Comparison of ENCODE assay signal across 22 cellular contexts in the genomic region with DNA sequence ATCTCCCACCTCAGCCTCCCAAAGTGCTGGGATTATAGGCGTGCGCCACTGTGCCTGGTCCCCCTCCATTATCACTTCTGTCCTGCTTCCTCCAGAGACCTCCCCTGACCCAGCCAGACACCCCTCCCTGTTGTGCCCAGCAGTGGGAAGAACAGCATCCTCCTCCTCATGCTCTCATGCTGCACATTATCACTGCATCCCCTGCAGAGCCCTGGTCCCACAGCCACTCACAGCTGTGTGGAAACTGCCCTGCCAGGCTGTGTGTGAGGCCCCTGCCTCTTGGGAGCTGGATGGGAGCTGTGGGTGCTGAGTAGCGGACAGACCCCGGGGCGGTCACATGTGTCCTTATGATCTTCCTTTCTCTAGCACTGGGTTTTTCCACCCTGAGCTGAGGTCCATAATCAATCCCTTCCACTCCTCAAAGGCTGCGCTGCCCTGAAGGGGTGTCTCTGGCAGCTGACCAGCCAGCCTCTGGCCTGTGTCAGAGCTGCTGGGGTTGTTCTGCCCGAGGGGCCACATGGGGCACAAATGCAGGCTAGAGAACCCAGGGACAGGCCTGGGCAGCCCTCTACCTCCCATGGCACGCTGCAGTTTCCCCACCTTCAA. TPM values are rescaled to one million over a fixed set of nuclear protein-coding genes. Genes with fewer than 3 reads are reported as not detected.
DNase-seq lines count a peak whose midpoint lies in the region; ATAC-seq, FAIRE-seq and TF ChIP-seq lines count a peak whose summit lies in the region.
"Had no signal": no experiment of that assay in that cellular context is flagged by ENCODE, and none has a peak within 500 bp of the region (broad histone marks: within the 10 kb centered on the region; RNA-seq: fewer than 3 reads in every experiment).

No MANE protein-coding gene starts in this region.

- H3K4me3 Mint-ChIP-seq in CD4-positive, alpha-beta memory T cell: no peak overlapping the region
- no peak overlapping the region for H3K4me3 Mint-ChIP-seq in WTC11
- H3K4me3 Mint-ChIP-seq: activated CD4-positive, alpha-beta memory T cell treated with anti-CD3 and anti-CD28 coated beads for 36 hours; activated naive CD4-positive, alpha-beta T cell treated with anti-CD3 and anti-CD28 coated beads for 36 hours; H9; naive thymus-derived CD8-positive, alpha-beta T cell; T-helper 2 cell treated with Interferon-gamma antibody and Interleukin-4, amounts not matched to agents 5 μg/mL and 100 μg/mL, for 36 hours had no signal

- H2BK5ac ChIP-seq in mesendoderm (ENCODE audit: low read length): no peak overlapping the region

- TF ChIP-seq RAD21 in HepG2 (CRISPR knock-in tag; IDR thresholded peaks at IDR 0.05): no peak

- in situ Hi-C loops in HepG2 (cut with HindIII; ENCODE audit: extremely low pct_ligation_motif_present, low pct_unique_long_range_greater_than_20kb): no loop called here

- H4K5ac ChIP-seq in mesendoderm (ENCODE audit: low read length): no peak overlapping the region

- intact Hi-C loops in CD4-positive, alpha-beta memory T cell (cut with micrococcal nuclease): no loop called here
- intact Hi-C loops in esophagus muscularis mucosa (cut with DNase I) (no loop called here), sigmoid colon (cut with DNase I) (no loop called here), esophagus squamous epithelium (cut with DNase I) (no loop called here), HepG2 (cut with micrococcal nuclease; ENCODE audit: unreplicated experiment) (loop anchor here (5.0 kb wide), 1 partner anchor 47 kb away; no protein-coding TSS in a partner anchor)

- no peak overlapping the region for H3K4ac ChIP-seq in mesendoderm (ENCODE audit: low read depth, low read length)

- BruUV-seq in HepG2 (replicated peaks; lab: Mats Ljungman, UMichigan): no TSS peak

- H3K4me1 Mint-ChIP-seq in CD4-positive, alpha-beta memory T cell: peaks cover 6 to 21% (median 10%) of the 10 kb centered on the region in 4 donors
- peaks cover 22% of the 10 kb centered on the region for H3K4me1 Mint-ChIP-seq in WTC11

- no peak for TF ChIP-seq EP300 in esophagus muscularis mucosa (IDR thresholded peaks at IDR 0.05)
- no peak for TF ChIP-seq EP300 in sigmoid colon (IDR thresholded peaks at IDR 0.05)
- no peak for TF ChIP-seq EP300 in HepG2 (IDR thresholded peaks at IDR 0.05; ENCODE audit: low read depth in 2 of 2, low read length in 2 of 2)
- TF ChIP-seq EP300 in HepG2 (CRISPR knock-in tag; IDR thresholded peaks at IDR 0.05; ENCODE audit: borderline replicate concordance): no peak

- no peaks in the 10 kb centered on the region for H3K36me3 ChIP-seq in CD4-positive, alpha-beta memory T cell (ENCODE audit: insufficient read depth, low read length)
- peaks cover 0 to 13% (median 5%) of the 10 kb centered on the region in 4 donors for H3K36me3 ChIP-seq in esophagus muscularis mucosa
- no peaks in the 10 kb centered on the region for H3K36me3 ChIP-seq in sigmoid colon
- peaks cover 0 to 15% (median 0%) of the 10 kb centered on the region in 3 donors for H3K36me3 ChIP-seq in esophagus squamous epithelium
- H3K36me3 ChIP-seq in HepG2 (replicated peaks in 1 of 2; ENCODE audit: control insufficient read depth in 1 of 2, insufficient read depth in 2 of 2, low read length in 2 of 2): 0 out of 5 replicates have a peak, but pooled peaks cover 0 to 5% of the 10 kb centered on the region in 2 experiments
- no peaks in the 10 kb centered on the region for H3K36me3 ChIP-seq in mesendoderm (ENCODE audit: control insufficient read depth, insufficient read depth, low read length)

- ATAC-seq in WTC11 (no peak), HepG2 (no peak), GM19035 (IDR thresholded peaks at IDR 0.05; ENCODE audit: unreplicated experiment) (no peak)
- ATAC-seq: naive thymus-derived CD8-positive, alpha-beta T cell; Panc1 had no signal

- no peaks in the 10 kb centered on the region for H3K9me3 Mint-ChIP-seq in CD4-positive, alpha-beta memory T cell
- H3K9me3 Mint-ChIP-seq in WTC11: no peaks in the 10 kb centered on the region
- H3K9me3 Mint-ChIP-seq: activated CD4-positive, alpha-beta memory T cell treated with anti-CD3 and anti-CD28 coated beads for 36 hours; activated naive CD4-positive, alpha-beta T cell treated with anti-CD3 and anti-CD28 coated beads for 36 hours; naive thymus-derived CD8-positive, alpha-beta T cell; T-helper 2 cell treated with Interferon-gamma antibody and Interleukin-4, amounts not matched to agents 5 μg/mL and 100 μg/mL, for 36 hours had no signal

- TF ChIP-seq POLR2A in esophagus muscularis mucosa (IDR thresholded peaks at IDR 0.05; ENCODE audit: low read depth) (no peak), sigmoid colon (IDR thresholded peaks at IDR 0.05) (no peak), esophagus squamous epithelium (IDR thresholded peaks at IDR 0.05) (no peak), HepG2 (IDR thresholded peaks at IDR 0.05; ENCODE audit: insufficient read depth in 1 of 2, low read depth in 2 of 2, low read length in 2 of 2) (no peak)

- H3K79me2 ChIP-seq in HepG2 (ENCODE audit: insufficient read depth, low read length): peaks cover 10% of the 10 kb centered on the region
- no peaks in the 10 kb centered on the region for H3K79me2 ChIP-seq in mesendoderm (ENCODE audit: control insufficient read depth, insufficient read depth, low read length)

- H3K4me3 ChIP-seq in CD4-positive, alpha-beta memory T cell (ENCODE audit: low read length in 2 of 2): no peak overlapping the region
- H3K4me3 ChIP-seq in esophagus muscularis mucosa (no peak overlapping the region), sigmoid colon (no peak overlapping the region), esophagus squamous epithelium (no peak overlapping the region), HepG2 (replicated peaks in 1 of 3; ENCODE audit: insufficient read depth in 1 of 3, low read depth in 2 of 3, low read length in 3 of 3) (no peak overlapping the region), mesendoderm (ENCODE audit: low read length) (no peak overlapping the region)
- H3K4me3 ChIP-seq: hepatocyte, upper lobe of left lung had no signal

- H3K36me3 Mint-ChIP-seq in CD4-positive, alpha-beta memory T cell: peaks cover 1 to 12% of the 10 kb centered on the region in 2 donors
- H3K36me3 Mint-ChIP-seq in WTC11: no peaks in the 10 kb centered on the region
- H3K36me3 Mint-ChIP-seq: activated CD4-positive, alpha-beta memory T cell treated with anti-CD3 and anti-CD28 coated beads for 36 hours had no signal

- no peak overlapping the region for H2BK120ac ChIP-seq in mesendoderm (ENCODE audit: low read depth, low read length)

- H3K27me3 ChIP-seq in CD4-positive, alpha-beta memory T cell (ENCODE audit: insufficient read depth, low read length): no peaks in the 10 kb centered on the region
- H3K27me3 ChIP-seq in esophagus muscularis mucosa: no peaks in the 10 kb centered on the region
- H3K27me3 ChIP-seq in sigmoid colon: no peaks in the 10 kb centered on the region
- H3K27me3 ChIP-seq in esophagus squamous epithelium: no peaks in the 10 kb centered on the region
- H3K27me3 ChIP-seq in HepG2 (ENCODE audit: control insufficient read depth in 1 of 2, insufficient read depth in 2 of 2, low read length in 2 of 2): no peaks in the 10 kb centered on the region
- H3K27me3 ChIP-seq in mesendoderm (ENCODE audit: insufficient read depth, low read length, poor library complexity): no peaks in the 10 kb centered on the region
- H3K27me3 ChIP-seq: hepatocyte, upper lobe of left lung had no signal

- no peak overlapping the region for H3K9ac ChIP-seq in HepG2 (ENCODE audit: insufficient read depth, low read depth, low read length)
- H3K9ac ChIP-seq in mesendoderm (ENCODE audit: low read length): no peak overlapping the region
- H3K9ac ChIP-seq: parathyroid adenoma had no signal

- no peak overlapping the region for H3K56ac ChIP-seq in mesendoderm (ENCODE audit: low read length)

- DNase-seq in CD4-positive, alpha-beta memory T cell: no peak
- no peak for DNase-seq in WTC11 (ENCODE audit: low spot score)
- DNase-seq in esophagus muscularis mucosa (ENCODE audit: extremely low spot score): no peak
- no peak for DNase-seq in sigmoid colon
- DNase-seq in esophagus squamous epithelium (lab: John Stamatoyannopoulos, UW): no peak
- DNase-seq in HepG2 (ENCODE audit: low spot score): no peak
- DNase-seq in mesendoderm: no peak
- DNase-seq: activated CD4-positive, alpha-beta memory T cell treated with anti-CD3 and anti-CD28 coated beads for 36 hours; activated naive CD4-positive, alpha-beta T cell treated with anti-CD3 and anti-CD28 coated beads for 36 hours; DND-41; NCI-H1092 treated with DMSO at 0.1 percent for 48 hours; stimulated activated naive CD4-positive, alpha-beta T cell had no signal

- no peak for FAIRE-seq in HepG2 (lab: Jason Lieb, UNC)
- FAIRE-seq: colon, keratinocyte had no signal

- H4K8ac ChIP-seq in mesendoderm (ENCODE audit: low read depth, low read length): no peak overlapping the region

- H3K4me2 ChIP-seq in HepG2 (ENCODE audit: low read depth, low read length) (no peak overlapping the region), mesendoderm (ENCODE audit: low read length) (no peak overlapping the region)
- H3K4me2 ChIP-seq: hepatocyte had no signal

- no peaks in the 10 kb centered on the region for H3K4me1 ChIP-seq in CD4-positive, alpha-beta memory T cell (ENCODE audit: insufficient read depth, low read length)
- H3K4me1 ChIP-seq in esophagus muscularis mucosa (peaks cover 42 to 50% (median 45%) of the 10 kb centered on the region in 4 donors), sigmoid colon (no peaks in the 10 kb centered on the region), esophagus squamous epithelium (peaks cover 15 to 53% (median 27%) of the 10 kb centered on the region in 3 donors), HepG2 (ENCODE audit: insufficient read depth, low read length) (peaks cover 54% of the 10 kb centered on the region), mesendoderm (ENCODE audit: control insufficient read depth, low read depth, low read length) (no peaks in the 10 kb centered on the region)

- no peaks in the 10 kb centered on the region for H3K9me3 ChIP-seq in CD4-positive, alpha-beta memory T cell (ENCODE audit: control insufficient read depth in 1 of 2, low read length in 2 of 2)
- H3K9me3 ChIP-seq in esophagus muscularis mucosa: no peaks in the 10 kb centered on the region
- H3K9me3 ChIP-seq in sigmoid colon: no peaks in the 10 kb centered on the region
- H3K9me3 ChIP-seq in esophagus squamous epithelium: no peaks in the 10 kb centered on the region
- H3K9me3 ChIP-seq in HepG2 (ENCODE audit: low read length): no peaks in the 10 kb centered on the region
- H3K9me3 ChIP-seq: upper lobe of left lung had no signal

- TF ChIP-seq CTCF in WTC11 (IDR thresholded peaks at IDR 0.05) (no peak), esophagus muscularis mucosa (IDR thresholded peaks at IDR 0.05) (no peak), sigmoid colon (IDR thresholded peaks at IDR 0.05) (no peak), esophagus squamous epithelium (IDR thresholded peaks at IDR 0.05) (no peak), HepG2 (CRISPR knock-in tag; IDR thresholded peaks at IDR 0.05) (no peak)

- no peak overlapping the region for H3K23ac ChIP-seq in mesendoderm (ENCODE audit: low read length)

- peak overlapping the region in 4 of 7 donors; percentile 12 to 61 (median 44) for H3K27ac Mint-ChIP-seq in CD4-positive, alpha-beta memory T cell
- H3K27ac Mint-ChIP-seq in WTC11: peak overlapping the region; percentile 53; the same call in 1 of the 2 replicates
- H3K27ac Mint-ChIP-seq: activated CD4-positive, alpha-beta memory T cell treated with anti-CD3 and anti-CD28 coated beads for 36 hours; activated naive CD4-positive, alpha-beta T cell treated with anti-CD3 and anti-CD28 coated beads for 36 hours; H9; T-helper 2 cell treated with Interferon-gamma antibody and Interleukin-4, amounts not matched to agents 5 μg/mL and 100 μg/mL, for 36 hours had no signal

- peaks cover 8% of the 10 kb centered on the region; the same call in 1 of the 2 replicates for H4K20me1 ChIP-seq in HepG2 (ENCODE audit: insufficient read depth, low read length)

- POLR2A ChIA-PET in CD4-positive, alpha-beta memory T cell (lab: Charles Lee; ENCODE audit: partially characterized antibody): interaction anchor here (1.3 kb wide), 1 partner anchor 27 kb away, joined by 3 read pairs; no protein-coding TSS in a partner anchor
- POLR2A ChIA-PET in WTC11 (lab: Charles Lee): no interaction called here
- POLR2A ChIA-PET in HepG2 (lab: Yijun Ruan, JAX): no interaction called here

- CTCF ChIA-PET in CD4-positive, alpha-beta memory T cell (lab: Charles Lee; ENCODE audit: partially characterized antibody): interaction anchor here (1.0 kb wide), 1 partner anchor 15 kb away, joined by 3 read pairs; no protein-coding TSS in a partner anchor
- CTCF ChIA-PET in WTC11 (lab: Charles Lee) (interaction anchor here (0.7 to 4.2 kb wide), 4 partner anchors 10 to 51 kb away, joined by 3 to 19 read pairs (median 4); partner anchors contain the start of gene HIP1R), HepG2 (lab: Yijun Ruan, JAX; ENCODE audit: low intra/inter-chr PET ratio, low total read pairs) (no interaction called here)

- H2AFZ ChIP-seq in HepG2 (ENCODE audit: low read length): no peak overlapping the region
- H2AFZ ChIP-seq: hepatocyte, parathyroid adenoma had no signal

- H3K27me3 Mint-ChIP-seq in CD4-positive, alpha-beta memory T cell: no peaks in the 10 kb centered on the region
- H3K27me3 Mint-ChIP-seq in WTC11 (ENCODE audit: low read depth): peaks cover under 1% of the 10 kb centered on the region
- H3K27me3 Mint-ChIP-seq: activated CD4-positive, alpha-beta memory T cell treated with anti-CD3 and anti-CD28 coated beads for 36 hours; naive thymus-derived CD8-positive, alpha-beta T cell had no signal

- H3K79me1 ChIP-seq in mesendoderm (ENCODE audit: low read length): no peaks in the 10 kb centered on the region

- no peak overlapping the region for H3K18ac ChIP-seq in mesendoderm (ENCODE audit: low read length)

- no peak overlapping the region for H3K27ac ChIP-seq in CD4-positive, alpha-beta memory T cell (ENCODE audit: low read depth, low read length)
- peak overlapping the region in 3 of 4 donors; percentile 13 to 25 (median 22) for H3K27ac ChIP-seq in esophagus muscularis mucosa (replicated peaks in 1 of 4)
- H3K27ac ChIP-seq in sigmoid colon: peak overlapping the region in 3 of 4 donors; percentile 4 to 45 (median 17)
- peak overlapping the region in 1 of 4 donors; percentile 44 for H3K27ac ChIP-seq in esophagus squamous epithelium
- no peak overlapping the region for H3K27ac ChIP-seq in HepG2 (ENCODE audit: extremely low read length, insufficient read depth, low read length)
- no peak overlapping the region for H3K27ac ChIP-seq in mesendoderm (ENCODE audit: low read depth, low read length)
- H3K27ac ChIP-seq: hepatocyte, parathyroid adenoma, upper lobe of left lung had no signal

- H2BK15ac ChIP-seq in mesendoderm (replicated peaks; ENCODE audit: low read depth): no peak overlapping the region

- WGBS in esophagus muscularis mucosa: 91% methylated on average over 8 of the region's 8 CpGs
- 93 to 96% methylated on average over 8 of the region's 8 CpGs for WGBS in sigmoid colon, 2 donors
- WGBS in esophagus squamous epithelium, 2 donors: 85 to 100% methylated on average over 3 to 7 of the region's 8 CpGs
- 86% methylated on average over 5 of the region's 8 CpGs for WGBS in HepG2 (ENCODE audit: low lambda C conversion rate)
- no CpG with 5 or more reads among the region's 8 CpGs for WGBS in mesendoderm (ENCODE audit: extremely low coverage, insufficient coverage, low lambda C conversion rate)

- H2AK5ac ChIP-seq in mesendoderm (ENCODE audit: low read length): no peak overlapping the region

RNA-seq across cellular contexts. Expression of gene HIP1R, which starts 9.2 kb away (rescaled TPM):
- total RNA-seq in CD4-positive, alpha-beta memory T cell: 10 to 100 TPM; 87.7 to 88.3 TPM
- polyA plus RNA-seq in CD4-positive, alpha-beta memory T cell: 10 to 100 TPM in 1 of 2 donors, 1 to 10 TPM in 1; 4.5 to 11.2 TPM
- total RNA-seq in WTC11 (2021): 22.8 to 45.2 TPM (median 26.8 TPM) in 3 replicates
- 10 to 100 TPM; 13.3 to 38.3 (median 23.7) TPM for total RNA-seq in esophagus muscularis mucosa
- 10 to 100 TPM in 1 of 4 donors, 1 to 10 TPM in 3; 4.2 to 15.2 (median 5.5) TPM for total RNA-seq in sigmoid colon
- 10 to 100 TPM; 21.5 to 77.4 (median 24.6) TPM for polyA plus RNA-seq in sigmoid colon
- 10 to 100 TPM; 27.3 to 46.3 (median 44.8) TPM for total RNA-seq in esophagus squamous epithelium
- 8.2 and 18.4 TPM in 2 replicates for total RNA-seq in HepG2 (2016; rRNA removed; fragmentation: Illumina TruSeq; extraction: Trizol)
- total RNA-seq in HepG2 (2016; cell fraction: cytosol; rRNA removed; fragmentation: Illumina TruSeq; extraction: Trizol; ENCODE audit: low read depth): 2.2 and 2.5 TPM in 2 replicates
- total RNA-seq in HepG2 (2016; cell fraction: insoluble cytoplasmic fraction; rRNA removed; fragmentation: Illumina TruSeq; extraction: Trizol): 6.5 and 17.6 TPM in 2 replicates
- 4.3 and 5.1 TPM in 2 replicates for total RNA-seq in HepG2 (2016; cell fraction: membrane; rRNA removed; fragmentation: Illumina TruSeq; extraction: Trizol)
- total RNA-seq in HepG2 (2016; cell fraction: nucleus; rRNA removed; fragmentation: Illumina TruSeq; extraction: Trizol): 19.5 and 20.1 TPM in 2 replicates
- 25.5 and 36.0 TPM in 2 replicates for polyA plus RNA-seq in HepG2 (2011; rRNA removed)
- polyA plus RNA-seq in HepG2 (2011; cell fraction: cytosol; rRNA removed): 5.2 and 9.3 TPM in 2 replicates
- 174 and 222 TPM in 2 replicates for polyA plus RNA-seq in HepG2 (2011; cell fraction: nucleus; rRNA removed)
- polyA plus RNA-seq in HepG2 (2012): 10.1 and 13.1 TPM in 2 replicates
- polyA plus RNA-seq in HepG2 (2016; cell fraction: cytosol; fragmentation: Illumina TruSeq; extraction: Trizol; ENCODE audit: low read depth): 0.78 and 1.1 TPM in 2 replicates
- polyA plus RNA-seq in HepG2 (2016; cell fraction: insoluble cytoplasmic fraction; fragmentation: Illumina TruSeq; extraction: Trizol; ENCODE audit: low read depth): 6.1 and 6.5 TPM in 2 replicates
- polyA plus RNA-seq in HepG2 (2016; cell fraction: membrane; fragmentation: Illumina TruSeq; extraction: Trizol; ENCODE audit: low read depth): 2.0 and 2.2 TPM in 2 replicates
- polyA plus RNA-seq in HepG2 (2016; cell fraction: nucleus; fragmentation: Illumina TruSeq; extraction: Trizol; ENCODE audit: insufficient read depth, low read depth): 42.8 and 47.4 TPM in 2 replicates
- 51.3 and 57.2 TPM in 2 replicates for polyA minus RNA-seq in HepG2 (2011; rRNA and poly(A)+ RNA removed; ENCODE audit: low replicate concordance)
- 5.3 and 6.5 TPM in 2 replicates for polyA minus RNA-seq in HepG2 (2011; cell fraction: cytosol; rRNA and poly(A)+ RNA removed)
- 28.3 and 30.6 TPM in 2 replicates for polyA minus RNA-seq in HepG2 (2011; cell fraction: nucleus; rRNA and poly(A)+ RNA removed)
- 4.4 TPM for polyA plus RNA-seq in mesendoderm (2013, experiment 1 of 2)
- polyA plus RNA-seq in mesendoderm (2013, experiment 2 of 2): 4.5 TPM

RNA-seq across cellular contexts. Expression of gene VPS37B, which starts 51.5 kb away (rescaled TPM):
- 10 to 100 TPM; 22.8 to 23.7 TPM for total RNA-seq in CD4-positive, alpha-beta memory T cell
- polyA plus RNA-seq in CD4-positive, alpha-beta memory T cell: 10 to 100 TPM; 18.8 to 21.6 TPM
- 10.4 to 18.1 TPM (median 11.4 TPM) in 3 replicates for total RNA-seq in WTC11 (2021)
- total RNA-seq in esophagus muscularis mucosa: 10 to 100 TPM; 21.2 to 52.4 (median 38.1) TPM
- 10 to 100 TPM in 3 of 4 donors, 1 to 10 TPM in 1; 8.6 to 17.2 (median 15.3) TPM for total RNA-seq in sigmoid colon
- polyA plus RNA-seq in sigmoid colon: 10 to 100 TPM; 53.2 to 64.7 (median 54.1) TPM
- total RNA-seq in esophagus squamous epithelium: 10 to 100 TPM; 41.1 to 85.7 (median 69.5) TPM
- 5.3 TPM in 2 replicates for total RNA-seq in HepG2 (2016; rRNA removed; fragmentation: Illumina TruSeq; extraction: Trizol)
- total RNA-seq in HepG2 (2016; cell fraction: cytosol; rRNA removed; fragmentation: Illumina TruSeq; extraction: Trizol; ENCODE audit: low read depth): 1.5 and 1.6 TPM in 2 replicates
- total RNA-seq in HepG2 (2016; cell fraction: insoluble cytoplasmic fraction; rRNA removed; fragmentation: Illumina TruSeq; extraction: Trizol): 4.0 and 5.3 TPM in 2 replicates
- 5.1 and 5.2 TPM in 2 replicates for total RNA-seq in HepG2 (2016; cell fraction: membrane; rRNA removed; fragmentation: Illumina TruSeq; extraction: Trizol)
- total RNA-seq in HepG2 (2016; cell fraction: nucleus; rRNA removed; fragmentation: Illumina TruSeq; extraction: Trizol): 3.6 and 4.5 TPM in 2 replicates
- polyA plus RNA-seq in HepG2 (2011; rRNA removed): 4.6 and 4.8 TPM in 2 replicates
- polyA plus RNA-seq in HepG2 (2011; cell fraction: cytosol; rRNA removed): 7.4 and 7.7 TPM in 2 replicates
- polyA plus RNA-seq in HepG2 (2011; cell fraction: nucleus; rRNA removed): 7.8 and 10.1 TPM in 2 replicates
- polyA plus RNA-seq in HepG2 (2012): 4.7 and 5.8 TPM in 2 replicates
- 1.9 and 2.0 TPM in 2 replicates for polyA plus RNA-seq in HepG2 (2016; cell fraction: cytosol; fragmentation: Illumina TruSeq; extraction: Trizol; ENCODE audit: low read depth)
- polyA plus RNA-seq in HepG2 (2016; cell fraction: insoluble cytoplasmic fraction; fragmentation: Illumina TruSeq; extraction: Trizol; ENCODE audit: low read depth): 6.9 and 8.5 TPM in 2 replicates
- polyA plus RNA-seq in HepG2 (2016; cell fraction: membrane; fragmentation: Illumina TruSeq; extraction: Trizol; ENCODE audit: low read depth): 4.4 and 4.6 TPM in 2 replicates
- polyA plus RNA-seq in HepG2 (2016; cell fraction: nucleus; fragmentation: Illumina TruSeq; extraction: Trizol; ENCODE audit: insufficient read depth, low read depth): 8.1 and 10.3 TPM in 2 replicates
- 7.0 and 9.7 TPM in 2 replicates for polyA minus RNA-seq in HepG2 (2011; rRNA and poly(A)+ RNA removed; ENCODE audit: low replicate concordance)
- 6.2 and 6.3 TPM in 2 replicates for polyA minus RNA-seq in HepG2 (2011; cell fraction: cytosol; rRNA and poly(A)+ RNA removed)
- polyA minus RNA-seq in HepG2 (2011; cell fraction: nucleus; rRNA and poly(A)+ RNA removed): 8.0 and 8.7 TPM in 2 replicates
- 8.6 TPM for polyA plus RNA-seq in mesendoderm (2013, experiment 1 of 2)
- 8.4 TPM for polyA plus RNA-seq in mesendoderm (2013, experiment 2 of 2)

Comparison
In these comparisons a context has a peak if more than half of its experiments do, and no peak if none do; other contexts are left out.
1. H3K27ac ChIP-seq: peak in esophagus muscularis mucosa (3 of 4) and sigmoid colon (3 of 4); none in CD4-positive, alpha-beta memory T cell (single experiment), HepG2 (single experiment) and mesendoderm (single experiment).